ENCODE assay signal across 28 cellular contexts in the genomic region with DNA sequence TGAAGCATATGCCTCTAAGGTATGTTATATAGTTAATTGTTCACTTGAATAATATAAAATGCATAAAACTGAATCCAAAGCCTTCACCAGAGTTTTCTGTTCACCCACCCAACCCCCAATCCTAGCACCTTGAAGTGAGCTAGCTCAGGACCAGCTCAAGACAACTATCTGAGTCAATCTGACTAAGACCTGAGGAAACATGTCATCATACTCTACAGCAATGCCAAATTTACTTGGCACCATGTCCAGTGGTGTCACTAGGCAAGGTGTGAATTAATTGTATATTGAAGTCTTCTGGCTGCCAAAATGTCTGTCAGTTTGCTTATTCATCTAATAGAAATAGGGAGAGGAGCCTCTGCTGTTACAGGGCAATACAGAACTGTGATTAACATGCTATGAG. TPM values are rescaled to one million over a fixed set of nuclear protein-coding genes. Genes with fewer than 3 reads are reported as not detected.
DNase-seq lines count a peak whose midpoint lies in the region; ATAC-seq and TF ChIP-seq lines count a peak whose summit lies in the region.
"Had no signal": no experiment of that assay in that cellular context is flagged by ENCODE, and none has a peak within 500 bp of the region (broad histone marks: within the 10 kb centered on the region; RNA-seq: fewer than 3 reads in every experiment).

No MANE protein-coding gene starts in this region.

- no peaks in the 10 kb centered on the region for H3K4me1 ChIP-seq in fibroblast of lung (ENCODE audit: control insufficient read depth, extremely low read depth, insufficient read depth, low read length)

- DNase-seq in Daoy (ENCODE audit: low read depth) (peak; percentile 18), HFFc6 (peak; percentile 1), RWPE1 (ENCODE audit: low spot score) (peak; percentile 54), fibroblast of lung (ENCODE audit: low read depth in 2 of 2) (peak; percentile 37 to 53), SIG-M5 treated with dmso at 0.1 percent for 504 hours (lab: John Stamatoyannopoulos, UW; ENCODE audit: unreplicated experiment) (no peak), left lobe of liver (ENCODE audit: low spot score) (no peak)
- no peak for DNase-seq in effector CD8-positive, alpha-beta T cell (lab: John Stamatoyannopoulos, UW)
- no peak for DNase-seq in stimulated activated CD4-positive, alpha-beta T cell treated with anti-CD3 and anti-CD28 coated beads, Interleukin-4, amount 100 ng/mL, for 4 hours
- DNase-seq: activated CD4-positive, alpha-beta T cell treated with anti-CD3 and anti-CD28 coated beads, Interleukin-2, amount 50 U/mL, for 48 hours; activated gamma-delta T cell; activated T-cell treated with anti-CD3 and anti-CD28 coated beads for 4 hours; CD4-positive, alpha-beta T cell; DMS153; kidney glomerular epithelial cell; NCI-H1092 treated with DMSO at 0.1 percent for 48 hours; NCI-H2029 treated with DMSO at 0.1 percent for 48 hours; NCI-H345; SK-N-SH; stimulated activated CD4-positive, alpha-beta T cell treated with anti-CD3 and anti-CD28 coated beads, Interleukin-4, amount 100 ng/mL, for 1 hour; stimulated activated naive CD8-positive, alpha-beta T cell treated with anti-CD3 and anti-CD28 coated beads, Interleukin-15, Interleukin-2, amounts not matched to agents 100 U/mL and 50 U/mL, for 24 hours had no signal

- H3K79me2 ChIP-seq in fibroblast of lung (ENCODE audit: control insufficient read depth, insufficient read depth, low read length): no peaks in the 10 kb centered on the region

- ATAC-seq in left lobe of liver: no peak
- ATAC-seq: stimulated activated naive CD8-positive, alpha-beta T cell treated with anti-CD3 and anti-CD28 coated beads, Interleukin-15, Interleukin-2, amounts not matched to agents 100 U/mL and 50 U/mL, for 24 hours had no signal

- no peak overlapping the region for H3K9ac ChIP-seq in fibroblast of lung (ENCODE audit: insufficient read depth, low read length)
- H3K9ac ChIP-seq: SK-N-SH had no signal

- no peak overlapping the region for H3K4me3 Mint-ChIP-seq in HFFc6
- H3K4me3 Mint-ChIP-seq: CD4-positive, alpha-beta T cell; dendritic cell treated with granulocyte-macrophage colony-stimulating factor and Interleukin-4, amounts not matched to agents 40 ng/mL and 50 ng/mL, for 4 days; memory B cell; T-helper 2 cell treated with Interferon-gamma antibody and Interleukin-4, amounts not matched to agents 5 μg/mL and 100 μg/mL, for 36 hours had no signal

- no peak overlapping the region for H2AFZ ChIP-seq in fibroblast of lung (ENCODE audit: low read length)
- H2AFZ ChIP-seq: PC-9 had no signal

- H4K20me1 ChIP-seq in fibroblast of lung (ENCODE audit: control insufficient read depth, extremely low read depth, insufficient read depth, low read length): no peaks in the 10 kb centered on the region

- no peaks in the 10 kb centered on the region for H3K36me3 ChIP-seq in fibroblast of lung (ENCODE audit: control insufficient read depth, insufficient read depth, low read length)
- H3K36me3 ChIP-seq: cardiac muscle cell had no signal

- POLR2A ChIA-PET in RWPE1 (lab: Yijun Ruan, JAX; ENCODE audit: low non-redundant PET): no interaction called here

- H3K36me3 Mint-ChIP-seq in HFFc6 (ENCODE audit: low read depth): no peaks in the 10 kb centered on the region
- H3K36me3 Mint-ChIP-seq: memory B cell had no signal

- H3K27me3 ChIP-seq in fibroblast of lung (ENCODE audit: control insufficient read depth, insufficient read depth, low read length): no peaks in the 10 kb centered on the region
- H3K27me3 ChIP-seq: cardiac muscle cell had no signal

- H3K27me3 Mint-ChIP-seq in HFFc6 (ENCODE audit: insufficient read depth): no peaks in the 10 kb centered on the region; the same call in 1 of the 2 replicates
- H3K27me3 Mint-ChIP-seq: CD4-positive, alpha-beta T cell; dendritic cell treated with granulocyte-macrophage colony-stimulating factor and Interleukin-4, amounts not matched to agents 40 ng/mL and 50 ng/mL, for 4 days; memory B cell had no signal

- no peak overlapping the region for H3K27ac Mint-ChIP-seq in HFFc6
- H3K27ac Mint-ChIP-seq: CD4-positive, alpha-beta T cell; dendritic cell treated with granulocyte-macrophage colony-stimulating factor and Interleukin-4, amounts not matched to agents 40 ng/mL and 50 ng/mL, for 4 days; memory B cell; T-helper 2 cell treated with Interferon-gamma antibody and Interleukin-4, amounts not matched to agents 5 μg/mL and 100 μg/mL, for 36 hours had no signal

- H3K27ac ChIP-seq in RWPE1 (no peak overlapping the region), fibroblast of lung (ENCODE audit: insufficient read depth, low read length) (no peak overlapping the region)
- H3K27ac ChIP-seq: cardiac muscle cell, PC-9 had no signal

- H3K9me3 Mint-ChIP-seq in HFFc6: no peaks in the 10 kb centered on the region
- H3K9me3 Mint-ChIP-seq: CD4-positive, alpha-beta T cell; dendritic cell treated with granulocyte-macrophage colony-stimulating factor and Interleukin-4, amounts not matched to agents 40 ng/mL and 50 ng/mL, for 4 days; memory B cell; T-helper 2 cell treated with Interferon-gamma antibody and Interleukin-4, amounts not matched to agents 5 μg/mL and 100 μg/mL, for 36 hours had no signal

- CTCF ChIA-PET in RWPE1 (lab: Yijun Ruan, JAX): interaction anchor here (0.5 to 1.0 kb wide), 2 partner anchors 9 to 10 kb away, joined by 3 read pairs; no protein-coding TSS in a partner anchor

- H3K4me3 ChIP-seq in fibroblast of lung (replicated peaks in 1 of 4; ENCODE audit: control extremely low read depth in 1 of 4, insufficient read depth in 1 of 4, low read depth in 3 of 4, low read length in 4 of 4): no peak overlapping the region
- H3K4me3 ChIP-seq: cardiac muscle cell, PC-9, smooth muscle cell had no signal

- peaks cover 31% of the 10 kb centered on the region for H3K4me1 Mint-ChIP-seq in HFFc6 (ENCODE audit: low read depth)
- H3K4me1 Mint-ChIP-seq: memory B cell had no signal

- no peaks in the 10 kb centered on the region for H3K9me3 ChIP-seq in fibroblast of lung (ENCODE audit: control insufficient read depth, insufficient read depth, low read depth, low read length)
- H3K9me3 ChIP-seq: SK-N-SH had no signal

- no peak overlapping the region for H3K4me2 ChIP-seq in fibroblast of lung (ENCODE audit: extremely low read depth, insufficient read depth, low read length)
- H3K4me2 ChIP-seq: PC-9, SK-N-SH, smooth muscle cell had no signal

- TF ChIP-seq CTCF in HFFc6 (IDR thresholded peaks at IDR 0.05) (no peak), RWPE1 (conservative IDR thresholded peaks at IDR 0.05; ENCODE audit: low read depth) (no peak), fibroblast of lung (conservative IDR thresholded peaks at IDR 0.05 in 1 of 2, IDR thresholded peaks at IDR 0.05 in 1 of 2; ENCODE audit: low read depth in 1 of 2, low read length in 2 of 2) (no peak)

RNA-seq across cellular contexts. Expression of a gene that starts 3.8 kb away (rescaled TPM):
- total RNA-seq in Daoy (2014; rRNA removed; shearing (Covaris generic)): not detected in 2 replicates
- total RNA-seq in HFFc6 (2021; fragmentation: NEBNext Ultra II Directional; extraction: Animal tissue kit (Norgen Biotek cat#: 25700)): not detected
- total RNA-seq in fibroblast of lung (not detected in 2 replicates), left lobe of liver (not detected)
- polyA plus RNA-seq in fibroblast of lung: not detected in 2 replicates
- not detected in 2 replicates for polyA plus RNA-seq in fibroblast of lung (2012)
- polyA minus RNA-seq in fibroblast of lung (ENCODE audit: low replicate concordance): not detected in 2 replicates
- total RNA-seq: cardiac muscle cell; CD4-positive, alpha-beta T cell; glomerular endothelial cell; LHCN-M2; PC-9; smooth muscle cell had no signal
- polyA plus RNA-seq: cardiac muscle cell, smooth muscle cell had no signal

Comparison
In these comparisons a context has a peak if more than half of its experiments do, and no peak if none do; other contexts are left out.
1. DNase-seq: peak in Daoy (single experiment), HFFc6 (single experiment), RWPE1 (single experiment) and fibroblast of lung (2 of 2); none in SIG-M5 treated with dmso at 0.1 percent for 504 hours (single experiment), left lobe of liver (single experiment), effector CD8-positive, alpha-beta T cell (single experiment) and stimulated activated CD4-positive, alpha-beta T cell treated with anti-CD3 and anti-CD28 coated beads, Interleukin-4, amount 100 ng/mL, for 4 hours (0 of 2).